In the genomic region with DNA sequence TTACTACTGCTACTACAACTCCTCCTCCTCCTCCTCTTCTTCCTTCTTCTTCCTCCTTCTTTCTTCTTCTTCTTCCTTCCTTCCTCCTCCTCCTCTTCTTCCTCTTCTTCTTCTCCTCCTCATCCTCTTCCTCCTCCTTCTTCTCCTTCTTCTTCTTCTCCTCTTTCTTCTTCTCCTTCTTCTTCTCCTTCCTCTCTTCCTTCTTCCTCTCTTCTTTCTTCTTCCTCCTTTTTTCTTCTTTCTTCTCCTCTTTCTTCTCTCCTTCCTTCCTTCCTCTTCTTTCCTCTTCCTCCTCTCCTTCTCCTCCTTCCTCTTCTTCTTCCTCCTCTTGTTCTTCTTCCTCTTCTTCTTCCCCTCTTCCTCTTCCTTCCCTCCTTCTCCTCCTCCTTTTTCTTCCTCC, we compare ENCODE assay signal across 10 cellular contexts.
"Had no signal": no experiment of that assay in that cellular context is flagged by ENCODE, and none has a peak within 500 bp of the region (broad histone marks: within the 10 kb centered on the region; RNA-seq: fewer than 3 reads in every experiment).

No MANE protein-coding gene starts in this region.

- H3K4me3 ChIP-seq: GM23248 had no signal

- H3K9me3 Mint-ChIP-seq: H9 had no signal

- FAIRE-seq: H1, H54 had no signal

- H2AFZ ChIP-seq: GM23248 had no signal

- H3K4me3 Mint-ChIP-seq: H9, HFFc6 had no signal

- H3K4me2 ChIP-seq: KMS-11 had no signal

- H3K4me1 Mint-ChIP-seq: H9 had no signal

- H3K27ac Mint-ChIP-seq: HFFc6 had no signal

- DNase-seq: GM23248, H9, HCEC 1CT, HFFc6, IMR-90, KBM-7 had no signal

- H3K9ac ChIP-seq: GM23248, KMS-11 had no signal

- H3K27ac ChIP-seq: GM23248, HL-60, KMS-11 had no signal
